Comparison of ENCODE assay signal across 10 cellular contexts in genomic region chr7:20651960-20652544, GRCh38. TPM values are rescaled to one million over a fixed set of nuclear protein-coding genes. Genes with fewer than 3 reads are reported as not detected.
DNase-seq lines count a peak whose midpoint lies in the region; ATAC-seq, FAIRE-seq and TF ChIP-seq lines count a peak whose summit lies in the region.
"Had no signal": no experiment of that assay in that cellular context is flagged by ENCODE, and none has a peak within 500 bp of the region (broad histone marks: within the 10 kb centered on the region; RNA-seq: fewer than 3 reads in every experiment).

No MANE protein-coding gene starts in this region.

- no peak for ATAC-seq in GM21526 (IDR thresholded peaks at IDR 0.05; ENCODE audit: low FRiP score, unreplicated experiment)

- H3K4me1 ChIP-seq in parathyroid adenoma = no peaks in the 10 kb centered on the region

- TF ChIP-seq POLR2A in GM12891 (IDR thresholded peaks at IDR 0.05; ENCODE audit: low read depth, low read length) = no peak

- H3K4me3 ChIP-seq in parathyroid adenoma (ENCODE audit: low read depth, low read length) = no peak overlapping the region

- H3K27me3 ChIP-seq in parathyroid adenoma (ENCODE audit: control insufficient read depth, insufficient read depth, low read length) = no peaks in the 10 kb centered on the region

- H3K4me1 Mint-ChIP-seq in chondrocyte (ENCODE audit: low read depth) = no peaks in the 10 kb centered on the region
- H3K4me1 Mint-ChIP-seq: activated CD4-positive, alpha-beta T cell treated with anti-CD3 and anti-CD28 coated beads, Interleukin-2, amount 10 ng/mL, durations not matched to agents 24 days and 14 days had no signal

- no peaks in the 10 kb centered on the region for H3K9me3 ChIP-seq in parathyroid adenoma (ENCODE audit: control insufficient read depth, low read length)

- H3K9ac ChIP-seq in parathyroid adenoma = no peak overlapping the region

- H3K4me3 Mint-ChIP-seq in chondrocyte (ENCODE audit: unreplicated experiment) = no peak overlapping the region
- H3K4me3 Mint-ChIP-seq: activated CD4-positive, alpha-beta T cell treated with anti-CD3 and anti-CD28 coated beads, Interleukin-2, amount 10 ng/mL, durations not matched to agents 24 days and 14 days had no signal

- no peaks in the 10 kb centered on the region for H3K36me3 Mint-ChIP-seq in chondrocyte (ENCODE audit: low read depth)

- H3K27ac Mint-ChIP-seq in chondrocyte (ENCODE audit: unreplicated experiment) = no peak overlapping the region
- H3K27ac Mint-ChIP-seq: activated CD4-positive, alpha-beta T cell treated with anti-CD3 and anti-CD28 coated beads, Interleukin-2, amount 10 ng/mL, durations not matched to agents 24 days and 14 days had no signal

- no peaks in the 10 kb centered on the region for H3K79me2 ChIP-seq in parathyroid adenoma

- no peaks in the 10 kb centered on the region for H3K9me3 Mint-ChIP-seq in chondrocyte (ENCODE audit: low read depth)
- H3K9me3 Mint-ChIP-seq: activated CD4-positive, alpha-beta T cell treated with anti-CD3 and anti-CD28 coated beads, Interleukin-2, amount 10 ng/mL, durations not matched to agents 24 days and 14 days had no signal

- H3K27me3 Mint-ChIP-seq in chondrocyte (ENCODE audit: low read depth) = peaks cover 13% of the 10 kb centered on the region
- H3K27me3 Mint-ChIP-seq: activated CD4-positive, alpha-beta T cell treated with anti-CD3 and anti-CD28 coated beads, Interleukin-2, amount 10 ng/mL, durations not matched to agents 24 days and 14 days had no signal

- no peak overlapping the region for H3K27ac ChIP-seq in parathyroid adenoma

- no peaks in the 10 kb centered on the region for H3K36me3 ChIP-seq in parathyroid adenoma (ENCODE audit: control insufficient read depth, insufficient read depth, low read length)

- FAIRE-seq in GM12891 (lab: Jason Lieb, UNC) = no peak

- peak; percentile 1 to 53 (median 36) for DNase-seq in NCI-H1417 (lab: John Stamatoyannopoulos, UW)
- no peak for DNase-seq in NCI-H1417 treated with DMSO at 0.1 percent for 48 hours (lab: John Stamatoyannopoulos, UW)
- DNase-seq in chondrocyte (ENCODE audit: low spot score) = no peak
- DNase-seq in stimulated activated naive CD4-positive, alpha-beta T cell (lab: John Stamatoyannopoulos, UW) = no peak
- no peak for DNase-seq in GM12891 (ENCODE audit: insufficient read length, low spot score)
- DNase-seq: activated CD4-positive, alpha-beta T cell treated with anti-CD3 and anti-CD28 coated beads, Interleukin-2, amount 10 ng/mL, durations not matched to agents 24 days and 14 days; C1 segment of cervical spinal cord had no signal

- TF ChIP-seq CTCF in LNCAP (IDR thresholded peaks at IDR 0.05) (peak; percentile 67), chondrocyte (IDR thresholded peaks at IDR 0.05) (peak; percentile 81), parathyroid adenoma (IDR thresholded peaks at IDR 0.05) (peak; percentile 22)

- no peak overlapping the region for H2AFZ ChIP-seq in parathyroid adenoma

- H3K4me2 ChIP-seq in parathyroid adenoma (ENCODE audit: low read length) = no peak overlapping the region

TF ChIP-seq in GM12891, 5 proteins besides CTCF, POLR2A, EP300 and RAD21:
- TF ChIP-seq POU2F2 (IDR thresholded peaks at IDR 0.05; ENCODE audit: low read depth, low read length) (no peak), TAF1 (IDR thresholded peaks at IDR 0.05; ENCODE audit: low read depth, low read length) (no peak), PAX5 (IDR thresholded peaks at IDR 0.05; ENCODE audit: insufficient read depth, low read length, severe bottlenecking) (no peak), POLR2AphosphoS5 (IDR thresholded peaks at IDR 0.05; ENCODE audit: low read depth, low read length) (no peak)
TF ChIP-seq in GM12891: peak in this region for 0.

RNA-seq across cellular contexts. Expression of gene ABCB5, which starts 36.6 kb away (rescaled TPM):
- total RNA-seq in chondrocyte = not detected in 3 replicates
- polyA plus RNA-seq in GM12891 (2012; ENCODE audit: low read depth, missing spikeins) = not detected
- total RNA-seq: activated CD4-positive, alpha-beta T cell treated with anti-CD3 and anti-CD28 coated beads, Interleukin-2, amount 10 ng/mL, durations not matched to agents 24 days and 14 days had no signal

Comparison
In these comparisons a context has a peak if more than half of its experiments do, and no peak if none do; other contexts are left out.
1. DNase-seq: peak in NCI-H1417 (3 of 3); none in NCI-H1417 treated with DMSO at 0.1 percent for 48 hours (single experiment), chondrocyte (single experiment), stimulated activated naive CD4-positive, alpha-beta T cell (0 of 6) and GM12891 (single experiment).
2. CTCF ChIP-seq: peak in every context shown above with its lines; median percentile 81 in chondrocyte; 67 in LNCAP; 22 in parathyroid adenoma.